14 cellular contexts compared by ENCODE assay signal in the genomic region with DNA sequence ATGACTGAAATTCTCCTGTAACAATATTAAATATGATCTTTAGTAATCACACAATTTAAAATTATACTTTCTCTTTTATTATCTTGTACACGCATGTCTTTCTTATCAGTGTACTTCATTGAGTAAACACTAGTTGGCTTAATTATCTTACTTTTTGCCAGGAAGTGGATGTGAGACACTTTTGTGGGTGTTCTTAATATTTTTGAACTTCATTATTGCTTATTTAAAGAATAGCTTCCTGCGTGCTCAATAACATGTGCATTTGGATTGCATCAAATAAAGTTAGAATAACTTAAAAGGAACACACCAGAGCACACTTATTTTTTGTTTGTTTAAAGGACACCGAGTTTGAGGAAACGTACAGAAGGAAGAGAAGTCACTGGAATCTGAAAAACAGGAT.
DNase-seq lines count a peak whose midpoint lies in the region; ATAC-seq and TF ChIP-seq lines count a peak whose summit lies in the region.
"Had no signal": no experiment of that assay in that cellular context is flagged by ENCODE, and none has a peak within 500 bp of the region (broad histone marks: within the 10 kb centered on the region; RNA-seq: fewer than 3 reads in every experiment).

No MANE protein-coding gene starts in this region.

- H2AFZ ChIP-seq in osteoblast (ENCODE audit: low read length) = no peak overlapping the region

- H3K4me1 Mint-ChIP-seq in HFFc6 (ENCODE audit: low read depth) = peaks cover 57% of the 10 kb centered on the region
- H3K4me1 Mint-ChIP-seq: IgD-negative memory B cell had no signal

- no peaks in the 10 kb centered on the region for H3K27me3 Mint-ChIP-seq in HFFc6 (ENCODE audit: insufficient read depth)
- H3K27me3 Mint-ChIP-seq: IgD-negative memory B cell had no signal

- H3K27me3 ChIP-seq in SJSA1 (replicated peaks) = no peaks in the 10 kb centered on the region
- H3K27me3 ChIP-seq in osteoblast (ENCODE audit: insufficient read depth, low read length) = no peaks in the 10 kb centered on the region

- TF ChIP-seq CTCF in HFFc6 (IDR thresholded peaks at IDR 0.05) = no peak
- TF ChIP-seq CTCF in osteoblast (IDR thresholded peaks at IDR 0.05; ENCODE audit: extremely low read depth, low read depth, low read length) = no peak

- DNase-seq in HFFc6 (no peak), SJSA1 (ENCODE audit: low read depth in 1 of 2, low spot score in 2 of 2) (no peak), epithelial cell of prostate (ENCODE audit: low read depth, low spot score) (no peak), osteoblast (ENCODE audit: insufficient read length, low spot score, missing footprints) (no peak), mesenteric fat pad (ENCODE audit: low spot score) (no peak)
- DNase-seq: Kasumi-1; NCI-H1930; NCI-H2171; NCI-H446 treated with DMSO at 0.1 percent for 48 hours; NK-92 treated with Interleukin-12 subunit alpha and Interleukin-12 subunit beta, amount 100 ng/mL, for 24 hours had no signal

- H3K4me3 Mint-ChIP-seq in HFFc6 = peak overlapping the region; percentile 45
- H3K4me3 Mint-ChIP-seq: IgD-negative memory B cell had no signal

- no peak for ATAC-seq in HG02763 (IDR thresholded peaks at IDR 0.05; ENCODE audit: unreplicated experiment)
- ATAC-seq in GM21717 (IDR thresholded peaks at IDR 0.05; ENCODE audit: unreplicated experiment) = no peak

- no peaks in the 10 kb centered on the region for H3K79me2 ChIP-seq in osteoblast (ENCODE audit: insufficient read depth, low read length)

- no peak overlapping the region for H3K4me3 ChIP-seq in SJSA1
- H3K4me3 ChIP-seq in osteoblast (ENCODE audit: insufficient read depth, low read length) = no peak overlapping the region

- H3K36me3 Mint-ChIP-seq in HFFc6 (ENCODE audit: low read depth) = peaks cover 26% of the 10 kb centered on the region
- H3K36me3 Mint-ChIP-seq: IgD-negative memory B cell had no signal

- H3K4me2 ChIP-seq in osteoblast (ENCODE audit: insufficient read depth, low read length) = peak overlapping the region; percentile 31

- H3K4me1 ChIP-seq in SJSA1 (replicated peaks) (peaks cover 7% of the 10 kb centered on the region), osteoblast (ENCODE audit: insufficient read depth, low read length) (peaks cover 13% of the 10 kb centered on the region)

- H4K20me1 ChIP-seq in osteoblast (ENCODE audit: insufficient read depth, low read length) = no peaks in the 10 kb centered on the region

- H3K27ac ChIP-seq in SJSA1 (0 out of 2 replicates have a peak overlapping the region, but pooled peaks have one; percentile 7), epithelial cell of prostate (peak overlapping the region; percentile 56), osteoblast (ENCODE audit: low read depth, low read length) (peak overlapping the region; percentile 60)
- H3K27ac ChIP-seq: C4-2B had no signal

- peak overlapping the region; percentile 83 for H3K27ac Mint-ChIP-seq in HFFc6
- H3K27ac Mint-ChIP-seq: IgD-negative memory B cell had no signal

- H3K36me3 ChIP-seq in SJSA1 (no peaks in the 10 kb centered on the region), osteoblast (ENCODE audit: insufficient read depth, low read length) (no peaks in the 10 kb centered on the region)

- H3K9me3 ChIP-seq in SJSA1 (replicated peaks) (0 out of 2 replicates have a peak, but pooled peaks cover 3% of the 10 kb centered on the region), osteoblast (ENCODE audit: low read depth, low read length) (no peaks in the 10 kb centered on the region)

- H3K9me3 Mint-ChIP-seq in HFFc6 = peaks cover 22% of the 10 kb centered on the region

Comparison
In these comparisons a context has a peak if more than half of its experiments do, and no peak if none do; other contexts are left out.
1. H3K27ac ChIP-seq: peak in every context shown above with its lines; median percentile 60 in osteoblast; 56 in epithelial cell of prostate; 7 in SJSA1.